Comparison of ENCODE assay signal across 8 cellular contexts in the genomic region with DNA sequence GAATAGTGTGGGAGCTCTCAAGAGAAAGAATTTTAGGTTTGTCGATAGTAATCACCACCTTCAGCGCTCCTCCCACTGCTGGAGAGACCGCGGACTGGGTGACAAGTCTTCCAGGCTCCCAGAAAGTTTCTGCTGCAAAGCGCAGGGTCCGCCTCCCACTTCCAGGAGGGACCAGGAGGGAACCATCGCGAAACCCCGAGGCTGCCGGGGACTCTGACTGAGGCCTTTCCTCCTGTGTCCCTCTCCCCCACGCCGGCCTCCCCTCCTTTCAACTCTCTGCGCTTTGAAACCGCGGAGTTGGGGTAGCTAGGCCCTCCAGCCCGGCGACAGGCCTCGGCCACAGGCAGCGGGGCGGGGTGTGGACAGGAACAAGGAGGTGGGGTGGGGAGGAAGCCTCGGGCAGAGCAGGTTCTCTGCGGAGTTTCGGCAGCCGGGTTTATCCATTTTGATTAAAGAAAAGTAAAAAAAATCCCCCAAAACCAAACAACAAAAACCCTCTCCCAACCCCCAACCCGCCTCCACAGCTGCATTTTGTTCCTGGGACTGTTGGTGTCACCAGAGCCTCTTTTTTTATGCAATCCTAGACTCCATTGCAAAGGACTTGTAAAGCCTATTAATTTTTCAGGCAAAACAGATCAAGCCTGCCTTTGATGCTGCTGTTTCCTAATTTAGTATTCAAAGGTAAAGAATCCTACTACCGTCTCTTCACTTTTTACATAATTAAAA. TPM values are rescaled to one million over a fixed set of nuclear protein-coding genes. Genes with fewer than 3 reads are reported as not detected.
DNase-seq lines count a peak whose midpoint lies in the region; ATAC-seq, FAIRE-seq and TF ChIP-seq lines count a peak whose summit lies in the region.

No MANE protein-coding gene starts in this region.

- H3K27me3 ChIP-seq in HUES48 (ENCODE audit: control insufficient read depth, insufficient read depth, low read length), result no peaks in the 10 kb centered on the region
- H3K27me3 ChIP-seq in vagina, result no peaks in the 10 kb centered on the region

- H3K4me3 ChIP-seq in HUES48 (ENCODE audit: low read depth, low read length) (peak overlapping the region; percentile 51), vagina (peak overlapping the region; percentile 56 to 59)

- intact Hi-C loops in left ventricle myocardium superior (cut with micrococcal nuclease) (loop anchor here (5.0 to 10.0 kb wide), 2 partner anchors 256 to 579 kb away; no protein-coding TSS in a partner anchor), vagina (cut with DNase I) (loop anchor here (10.0 kb wide), 2 partner anchors 576 to 856 kb away; no protein-coding TSS in a partner anchor)

- DNase-seq in GM13977 (ENCODE audit: low spot score) (peak; percentile 30), amniotic epithelial cell (ENCODE audit: low read depth) (peak; percentile 4), left ventricle myocardium superior (peak; percentile 74), pons (ENCODE audit: low spot score) (peak; percentile 79), vagina (ENCODE audit: extremely low spot score in 2 of 2) (no peak)

- peak overlapping the region; percentile 62 for H3K9ac ChIP-seq in HUES48 (ENCODE audit: low read depth, low read length)

- peak; percentile 93 for FAIRE-seq in A204.1 (lab: Jason Lieb, UNC)

- H3K9me3 ChIP-seq in HUES48 (ENCODE audit: control insufficient read depth, insufficient read depth, low read length) (no peaks in the 10 kb centered on the region), vagina (no peaks in the 10 kb centered on the region)

- in situ Hi-C loops in GM13977 (cut with MboI; ENCODE audit: low pct_unique_long_range_greater_than_20kb, low sequenced_read_pairs, unreplicated experiment), result loop anchor here (25.0 kb wide), 1 partner anchor 579 kb away; no protein-coding TSS in a partner anchor

- H3K4me1 ChIP-seq in HUES48 (ENCODE audit: control insufficient read depth, insufficient read depth, low read length), result peaks cover 76% of the 10 kb centered on the region
- H3K4me1 ChIP-seq in vagina, result peaks cover 18% of the 10 kb centered on the region

- TF ChIP-seq POLR2A in vagina (IDR thresholded peaks at IDR 0.05), result no peak

- H3K36me3 ChIP-seq in HUES48 (ENCODE audit: control insufficient read depth, insufficient read depth, low read length), result no peaks in the 10 kb centered on the region
- H3K36me3 ChIP-seq in vagina, result no peaks in the 10 kb centered on the region

- ATAC-seq in SK-N-SH treated with all-trans-retinoic acid at 6 μM for 48 hours, result peak; percentile 74
- ATAC-seq in left ventricle myocardium superior, result peak; percentile 90

- TF ChIP-seq CTCF in GM13977 (IDR thresholded peaks at IDR 0.05; ENCODE audit: extremely low read depth, insufficient read depth, missing control alignments) (peak; percentile 58), vagina (IDR thresholded peaks at IDR 0.05) (peak in 1 of 3 experiments; percentile 36)

- H3K27ac ChIP-seq in HUES48 (ENCODE audit: low read depth, low read length) (peak overlapping the region; percentile 96), vagina (peak overlapping the region; percentile 91)

TF ChIP-seq in SK-N-SH treated with all-trans-retinoic acid at 6 μM for 48 hours, 23 proteins besides CTCF, POLR2A, EP300 and RAD21:
- no peak for TF ChIP-seq GLIS3 (CRISPR knock-in tag; IDR thresholded peaks at IDR 0.05)
- no peak for TF ChIP-seq ZC3H10 (CRISPR knock-in tag; IDR thresholded peaks at IDR 0.05)
- no peak for TF ChIP-seq ZFP3 (CRISPR knock-in tag; IDR thresholded peaks at IDR 0.05)
- TF ChIP-seq TCF4 (CRISPR knock-in tag; IDR thresholded peaks at IDR 0.05; ENCODE audit: borderline replicate concordance), result no peak
- TF ChIP-seq, protein P1, sequence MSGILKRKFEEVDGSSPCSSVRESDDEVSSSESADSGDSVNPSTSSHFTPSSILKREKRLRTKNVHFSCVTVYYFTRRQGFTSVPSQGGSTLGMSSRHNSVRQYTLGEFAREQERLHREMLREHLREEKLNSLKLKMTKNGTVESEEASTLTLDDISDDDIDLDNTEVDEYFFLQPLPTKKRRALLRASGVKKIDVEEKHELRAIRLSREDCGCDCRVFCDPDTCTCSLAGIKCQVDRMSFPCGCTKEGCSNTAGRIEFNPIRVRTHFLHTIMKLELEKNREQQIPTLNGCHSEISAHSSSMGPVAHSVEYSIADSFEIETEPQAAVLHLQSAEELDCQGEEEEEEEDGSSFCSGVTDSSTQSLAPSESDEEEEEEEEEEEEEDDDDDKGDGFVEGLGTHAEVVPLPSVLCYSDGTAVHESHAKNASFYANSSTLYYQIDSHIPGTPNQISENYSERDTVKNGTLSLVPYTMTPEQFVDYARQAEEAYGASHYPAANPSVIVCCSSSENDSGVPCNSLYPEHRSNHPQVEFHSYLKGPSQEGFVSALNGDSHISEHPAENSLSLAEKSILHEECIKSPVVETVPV (CRISPR knock-in tag; IDR thresholded peaks at IDR 0.05), result no peak
- TF ChIP-seq RARB (CRISPR knock-in tag; IDR thresholded peaks at IDR 0.05), result no peak
- no peak for TF ChIP-seq BACH2 (CRISPR knock-in tag; IDR thresholded peaks at IDR 0.05; ENCODE audit: borderline replicate concordance)
- no peak for TF ChIP-seq ZFP30 (CRISPR knock-in tag; IDR thresholded peaks at IDR 0.05)
- no peak for TF ChIP-seq ZNF8 (CRISPR knock-in tag; IDR thresholded peaks at IDR 0.05)
- TF ChIP-seq, protein P2, sequence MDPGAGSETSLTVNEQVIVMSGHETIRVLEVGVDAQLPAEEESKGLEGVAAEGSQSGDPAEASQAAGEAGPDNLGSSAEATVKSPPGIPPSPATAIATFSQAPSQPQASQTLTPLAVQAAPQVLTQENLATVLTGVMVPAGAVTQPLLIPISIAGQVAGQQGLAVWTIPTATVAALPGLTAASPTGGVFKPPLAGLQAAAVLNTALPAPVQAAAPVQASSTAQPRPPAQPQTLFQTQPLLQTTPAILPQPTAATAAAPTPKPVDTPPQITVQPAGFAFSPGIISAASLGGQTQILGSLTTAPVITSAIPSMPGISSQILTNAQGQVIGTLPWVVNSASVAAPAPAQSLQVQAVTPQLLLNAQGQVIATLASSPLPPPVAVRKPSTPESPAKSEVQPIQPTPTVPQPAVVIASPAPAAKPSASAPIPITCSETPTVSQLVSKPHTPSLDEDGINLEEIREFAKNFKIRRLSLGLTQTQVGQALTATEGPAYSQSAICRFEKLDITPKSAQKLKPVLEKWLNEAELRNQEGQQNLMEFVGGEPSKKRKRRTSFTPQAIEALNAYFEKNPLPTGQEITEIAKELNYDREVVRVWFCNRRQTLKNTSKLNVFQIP (CRISPR knock-in tag; IDR thresholded peaks at IDR 0.05; ENCODE audit: borderline replicate concordance, low read depth), result no peak
- TF ChIP-seq ZNF70 (CRISPR knock-in tag; IDR thresholded peaks at IDR 0.05), result no peak
- TF ChIP-seq OSR1 (CRISPR knock-in tag; IDR thresholded peaks at IDR 0.05), result no peak
- TF ChIP-seq ISL1 (CRISPR knock-in tag; IDR thresholded peaks at IDR 0.05), result no peak
- TF ChIP-seq PPARA (CRISPR knock-in tag; IDR thresholded peaks at IDR 0.05; ENCODE audit: borderline replicate concordance), result no peak
- TF ChIP-seq ZNF565 (CRISPR knock-in tag; conservative IDR thresholded peaks at IDR 0.05; ENCODE audit: low read depth), result no peak
- TF ChIP-seq, protein P3, sequence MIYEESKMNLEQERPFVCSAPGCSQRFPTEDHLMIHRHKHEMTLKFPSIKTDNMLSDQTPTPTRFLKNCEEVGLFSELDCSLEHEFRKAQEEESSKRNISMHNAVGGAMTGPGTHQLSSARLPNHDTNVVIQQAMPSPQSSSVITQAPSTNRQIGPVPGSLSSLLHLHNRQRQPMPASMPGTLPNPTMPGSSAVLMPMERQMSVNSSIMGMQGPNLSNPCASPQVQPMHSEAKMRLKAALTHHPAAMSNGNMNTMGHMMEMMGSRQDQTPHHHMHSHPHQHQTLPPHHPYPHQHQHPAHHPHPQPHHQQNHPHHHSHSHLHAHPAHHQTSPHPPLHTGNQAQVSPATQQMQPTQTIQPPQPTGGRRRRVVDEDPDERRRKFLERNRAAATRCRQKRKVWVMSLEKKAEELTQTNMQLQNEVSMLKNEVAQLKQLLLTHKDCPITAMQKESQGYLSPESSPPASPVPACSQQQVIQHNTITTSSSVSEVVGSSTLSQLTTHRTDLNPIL (CRISPR knock-in tag; IDR thresholded peaks at IDR 0.05; ENCODE audit: low read depth), result no peak
- no peak for TF ChIP-seq ARNTL (CRISPR knock-in tag; IDR thresholded peaks at IDR 0.05; ENCODE audit: borderline replicate concordance, low read depth)
- TF ChIP-seq, protein P4, sequence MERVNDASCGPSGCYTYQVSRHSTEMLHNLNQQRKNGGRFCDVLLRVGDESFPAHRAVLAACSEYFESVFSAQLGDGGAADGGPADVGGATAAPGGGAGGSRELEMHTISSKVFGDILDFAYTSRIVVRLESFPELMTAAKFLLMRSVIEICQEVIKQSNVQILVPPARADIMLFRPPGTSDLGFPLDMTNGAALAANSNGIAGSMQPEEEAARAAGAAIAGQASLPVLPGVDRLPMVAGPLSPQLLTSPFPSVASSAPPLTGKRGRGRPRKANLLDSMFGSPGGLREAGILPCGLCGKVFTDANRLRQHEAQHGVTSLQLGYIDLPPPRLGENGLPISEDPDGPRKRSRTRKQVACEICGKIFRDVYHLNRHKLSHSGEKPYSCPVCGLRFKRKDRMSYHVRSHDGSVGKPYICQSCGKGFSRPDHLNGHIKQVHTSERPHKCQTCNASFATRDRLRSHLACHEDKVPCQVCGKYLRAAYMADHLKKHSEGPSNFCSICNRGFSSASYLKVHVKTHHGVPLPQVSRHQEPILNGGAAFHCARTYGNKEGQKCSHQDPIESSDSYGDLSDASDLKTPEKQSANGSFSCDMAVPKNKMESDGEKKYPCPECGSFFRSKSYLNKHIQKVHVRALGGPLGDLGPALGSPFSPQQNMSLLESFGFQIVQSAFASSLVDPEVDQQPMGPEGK (CRISPR knock-in tag; IDR thresholded peaks at IDR 0.05; ENCODE audit: borderline replicate concordance), result no peak
- no peak for TF ChIP-seq CSDC2 (CRISPR knock-in tag; IDR thresholded peaks at IDR 0.05)

RNA-seq across cellular contexts. Expression of a gene that starts 51.9 kb away (rescaled TPM):
- total RNA-seq in left ventricle myocardium superior, result 24.5 TPM
- 8.8 TPM for total RNA-seq in vagina

Comparison
In these comparisons a context has a peak if more than half of its experiments do, and no peak if none do; other contexts are left out.
1. DNase-seq: peak in GM13977 (single experiment), amniotic epithelial cell (single experiment), left ventricle myocardium superior (single experiment) and pons (single experiment); none in vagina (0 of 2).